28 cellular contexts compared by ENCODE assay signal in the genomic region with DNA sequence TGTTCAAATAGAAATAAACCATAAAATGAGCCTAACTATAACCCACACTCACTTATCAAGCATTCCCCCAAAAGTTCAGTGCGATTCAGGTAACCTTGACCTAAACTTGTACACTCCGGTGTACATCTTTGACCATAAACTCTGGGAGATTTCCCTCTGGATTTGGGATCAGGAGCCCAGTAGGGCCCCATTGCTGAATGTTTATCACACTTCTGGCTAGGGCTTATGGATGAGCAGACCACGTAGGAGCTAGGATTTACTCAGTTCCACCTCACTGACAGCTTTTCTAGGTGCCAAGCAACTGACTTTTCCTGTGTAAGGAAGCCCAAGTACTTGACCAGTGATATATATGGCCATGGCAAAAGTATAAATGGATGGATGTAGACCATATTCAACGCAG.
"Had no signal": no experiment of that assay in that cellular context is flagged by ENCODE, and none has a peak within 500 bp of the region (broad histone marks: within the 10 kb centered on the region; RNA-seq: fewer than 3 reads in every experiment).

No MANE protein-coding gene starts in this region.

- H3K27me3 Mint-ChIP-seq: dendritic cell treated with granulocyte-macrophage colony-stimulating factor and Interleukin-4, amounts not matched to agents 40 ng/mL and 50 ng/mL, for 4 days; effector memory CD8-positive, alpha-beta T cell; memory B cell had no signal

- H3K9me3 Mint-ChIP-seq: dendritic cell treated with granulocyte-macrophage colony-stimulating factor and Interleukin-4, amounts not matched to agents 40 ng/mL and 50 ng/mL, for 4 days; effector memory CD8-positive, alpha-beta T cell; endodermal cell; memory B cell had no signal

- FAIRE-seq: endometrium, islet of Langerhans, keratinocyte had no signal

- H3K9me3 ChIP-seq: colonic mucosa, esophagus squamous epithelium, gastrocnemius medialis, heart right ventricle, left lung had no signal

- DNase-seq: colonic mucosa; cortex of kidney; effector CD8-positive, alpha-beta T cell; effector memory CD8-positive, alpha-beta T cell; endodermal cell; erythroblast; esophagus squamous epithelium; foreskin fibroblast; foreskin melanocyte; gastrocnemius medialis; glutamatergic neuron; head of caudate nucleus; heart right ventricle; hippocampal formation; left colon; left lung; left ventricle myocardium superior; mammary epithelial cell; mesendoderm; midbrain had no signal

- H3K27ac Mint-ChIP-seq: dendritic cell treated with granulocyte-macrophage colony-stimulating factor and Interleukin-4, amounts not matched to agents 40 ng/mL and 50 ng/mL, for 4 days; effector memory CD8-positive, alpha-beta T cell; endodermal cell; memory B cell had no signal

- H3K4me1 ChIP-seq: colonic mucosa, esophagus squamous epithelium, gastrocnemius medialis, heart right ventricle, left lung had no signal

- H3K4me3 ChIP-seq: colonic mucosa, esophagus squamous epithelium, gastrocnemius medialis, heart right ventricle, left lung, lung had no signal

- H3K36me3 ChIP-seq: colonic mucosa had no signal

- H3K27ac ChIP-seq: colonic mucosa, epithelial cell of prostate, esophagus squamous epithelium, gastrocnemius medialis, heart right ventricle, left lung had no signal

- H3K4me1 Mint-ChIP-seq: endodermal cell, memory B cell had no signal

- H3K4me3 Mint-ChIP-seq: dendritic cell treated with granulocyte-macrophage colony-stimulating factor and Interleukin-4, amounts not matched to agents 40 ng/mL and 50 ng/mL, for 4 days; effector memory CD8-positive, alpha-beta T cell; endodermal cell; memory B cell had no signal

- ATAC-seq: effector memory CD8-positive, alpha-beta T cell; esophagus mucosa; gastrocnemius medialis; heart right ventricle; left colon; left lung; left ventricle myocardium superior had no signal

- H3K27me3 ChIP-seq: colonic mucosa, esophagus squamous epithelium, gastrocnemius medialis, heart right ventricle, left lung had no signal
